1 cellular context compared by ENCODE assay signal in genomic region chr2:237505188-237505939, GRCh38.
TF ChIP-seq lines count a peak whose summit lies in the region.

No MANE protein-coding gene starts in this region.

TF ChIP-seq in IMR-90, 13 proteins besides CTCF, POLR2A, EP300 and RAD21:
- TF ChIP-seq SMC3 (IDR thresholded peaks at IDR 0.05; ENCODE audit: low read depth, low read length) (no peak), NFE2L2 (IDR thresholded peaks at IDR 0.05; ENCODE audit: low read depth, low read length) (no peak), FOS (IDR thresholded peaks at IDR 0.05; ENCODE audit: low read depth, low read length) (no peak), MAFK (IDR thresholded peaks at IDR 0.05; ENCODE audit: low read depth, low read length) (no peak), ELK1 (IDR thresholded peaks at IDR 0.05; ENCODE audit: borderline replicate concordance, low read depth, low read length) (no peak), CHD1 (IDR thresholded peaks at IDR 0.05; ENCODE audit: low read depth, low read length) (no peak), RCOR1 (IDR thresholded peaks at IDR 0.05; ENCODE audit: insufficient replicate concordance, low read length) (no peak), CEBPB (IDR thresholded peaks at IDR 0.05; ENCODE audit: low read depth, low read length) (no peak), BHLHE40 (IDR thresholded peaks at IDR 0.05; ENCODE audit: low read depth, low read length) (no peak), MAZ (IDR thresholded peaks at IDR 0.05; ENCODE audit: borderline replicate concordance, low read depth, low read length) (no peak), MXI1 (IDR thresholded peaks at IDR 0.05; ENCODE audit: borderline replicate concordance, low read depth, low read length) (no peak), RFX5 (IDR thresholded peaks at IDR 0.05; ENCODE audit: low read depth, low read length) (no peak)
- TF ChIP-seq, protein P1, sequence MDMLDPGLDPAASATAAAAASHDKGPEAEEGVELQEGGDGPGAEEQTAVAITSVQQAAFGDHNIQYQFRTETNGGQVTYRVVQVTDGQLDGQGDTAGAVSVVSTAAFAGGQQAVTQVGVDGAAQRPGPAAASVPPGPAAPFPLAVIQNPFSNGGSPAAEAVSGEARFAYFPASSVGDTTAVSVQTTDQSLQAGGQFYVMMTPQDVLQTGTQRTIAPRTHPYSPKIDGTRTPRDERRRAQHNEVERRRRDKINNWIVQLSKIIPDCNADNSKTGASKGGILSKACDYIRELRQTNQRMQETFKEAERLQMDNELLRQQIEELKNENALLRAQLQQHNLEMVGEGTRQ (IDR thresholded peaks at IDR 0.05; ENCODE audit: low read depth, low read length): no peak
